In the genomic region with DNA sequence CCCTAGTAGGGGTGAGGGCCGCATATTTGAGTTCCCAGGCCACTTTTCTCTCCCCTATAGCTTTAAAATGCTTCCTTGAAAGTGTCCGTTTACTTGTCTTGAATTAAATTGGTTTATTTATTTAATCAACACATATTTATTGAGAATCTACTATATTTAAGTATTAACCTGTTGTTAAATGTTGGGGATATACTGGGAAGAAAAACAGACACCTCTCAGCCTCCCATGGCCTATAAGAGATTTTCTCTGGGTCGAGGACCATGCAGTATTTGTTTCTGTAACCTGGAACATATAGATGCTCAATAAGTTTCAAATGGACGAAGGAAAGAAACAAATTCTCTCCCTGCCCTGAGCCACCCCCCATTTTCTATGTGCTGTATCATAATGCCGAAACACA, we compare ENCODE assay signal across 7 cellular contexts.
A peak's percentile ranks its signal among the peaks of the same experiment; 100 is the strongest.
DNase-seq lines count a peak whose midpoint lies in the region; ATAC-seq lines count a peak whose summit lies in the region.

No MANE protein-coding gene starts in this region.

- H3K27me3 ChIP-seq in HUES48 (ENCODE audit: control insufficient read depth, insufficient read depth, low read length) = peaks cover 4% of the 10 kb centered on the region; the same call in 1 of the 2 replicates

- POLR2A ChIA-PET in activated CD8-positive, alpha-beta T cell treated with anti-CD3 and anti-CD28 coated beads, Interleukin-2, amount 10 ng/mL, durations not matched to agents 7 days and 5 days (lab: Charles Lee) = interaction anchor here (1.1 to 1.4 kb wide), 2 partner anchors 99 to 184 kb away, joined by 3 to 5 read pairs; a partner anchor contains a TSS

- peaks cover 15% of the 10 kb centered on the region for H3K4me1 ChIP-seq in HUES48 (ENCODE audit: control insufficient read depth, insufficient read depth, low read length)

- H3K9ac ChIP-seq in HUES48 (ENCODE audit: low read depth, low read length) = peak overlapping the region; percentile 85

- peak overlapping the region; percentile 92 for H3K4me3 Mint-ChIP-seq in activated CD8-positive, alpha-beta T cell treated with anti-CD3 and anti-CD28 coated beads, Interleukin-2, amount 10 ng/mL, durations not matched to agents 7 days and 5 days
- peak overlapping the region; percentile 89 to 90 for H3K4me3 Mint-ChIP-seq in stimulated activated naive B cell treated with anti-CD40 and anti-IgM and Interleukin-4, amounts not matched to agents 10 μg/mL and 1 μg/mL and 100 μg/mL, for 72 hours

- H3K27ac ChIP-seq in HUES48 (ENCODE audit: low read depth, low read length) = peak overlapping the region; percentile 81

- H3K9me3 Mint-ChIP-seq in activated CD8-positive, alpha-beta T cell treated with anti-CD3 and anti-CD28 coated beads, Interleukin-2, amount 10 ng/mL, durations not matched to agents 7 days and 5 days (ENCODE audit: insufficient read depth) = no peaks in the 10 kb centered on the region
- H3K9me3 Mint-ChIP-seq in stimulated activated naive B cell treated with anti-CD40 and anti-IgM and Interleukin-4, amounts not matched to agents 10 μg/mL and 1 μg/mL and 100 μg/mL, for 72 hours = no peaks in the 10 kb centered on the region

- H3K4me1 Mint-ChIP-seq in activated CD8-positive, alpha-beta T cell treated with anti-CD3 and anti-CD28 coated beads, Interleukin-2, amount 10 ng/mL, durations not matched to agents 7 days and 5 days (ENCODE audit: low read depth) = peaks cover 20% of the 10 kb centered on the region
- H3K4me1 Mint-ChIP-seq in stimulated activated naive B cell treated with anti-CD40 and anti-IgM and Interleukin-4, amounts not matched to agents 10 μg/mL and 1 μg/mL and 100 μg/mL, for 72 hours = peaks cover 11 to 18% of the 10 kb centered on the region in 2 donors

- H3K27me3 Mint-ChIP-seq in activated CD8-positive, alpha-beta T cell treated with anti-CD3 and anti-CD28 coated beads, Interleukin-2, amount 10 ng/mL, durations not matched to agents 7 days and 5 days (ENCODE audit: low read depth) = peaks cover 13% of the 10 kb centered on the region
- H3K27me3 Mint-ChIP-seq in stimulated activated naive B cell treated with anti-CD40 and anti-IgM and Interleukin-4, amounts not matched to agents 10 μg/mL and 1 μg/mL and 100 μg/mL, for 72 hours = peaks cover 4 to 15% of the 10 kb centered on the region in 2 donors

- H3K4me3 ChIP-seq in HUES48 (ENCODE audit: low read depth, low read length) (peak overlapping the region; percentile 74), iPS-18c (ENCODE audit: insufficient read depth, low read depth, low read length) (peak overlapping the region; percentile 69; the same call in 1 of the 2 replicates)

- ATAC-seq in activated CD8-positive, alpha-beta T cell treated with anti-CD3 and anti-CD28 coated beads, Interleukin-2, amount 10 ng/mL, durations not matched to agents 7 days and 5 days = no peak
- no peak for ATAC-seq in stimulated activated naive B cell treated with anti-CD40 and anti-IgM and Interleukin-4, amounts not matched to agents 10 μg/mL and 1 μg/mL and 100 μg/mL, for 72 hours (replicated peaks)
- ATAC-seq in HG03196 (IDR thresholded peaks at IDR 0.05; ENCODE audit: unreplicated experiment) = no peak

- CTCF ChIA-PET in activated CD8-positive, alpha-beta T cell treated with anti-CD3 and anti-CD28 coated beads, Interleukin-2, amount 10 ng/mL, durations not matched to agents 7 days and 5 days (lab: Charles Lee) = interaction anchor here (0.9 to 1.8 kb wide), 4 partner anchors 15 to 154 kb away, joined by 3 to 8 read pairs (median 5); no protein-coding TSS in a partner anchor

- peaks cover 4% of the 10 kb centered on the region for H3K36me3 Mint-ChIP-seq in activated CD8-positive, alpha-beta T cell treated with anti-CD3 and anti-CD28 coated beads, Interleukin-2, amount 10 ng/mL, durations not matched to agents 7 days and 5 days (ENCODE audit: low read depth)
- no peaks in the 10 kb centered on the region for H3K36me3 Mint-ChIP-seq in stimulated activated naive B cell treated with anti-CD40 and anti-IgM and Interleukin-4, amounts not matched to agents 10 μg/mL and 1 μg/mL and 100 μg/mL, for 72 hours

- H3K27ac Mint-ChIP-seq in activated CD8-positive, alpha-beta T cell treated with anti-CD3 and anti-CD28 coated beads, Interleukin-2, amount 10 ng/mL, durations not matched to agents 7 days and 5 days = peak overlapping the region; percentile 41
- peak overlapping the region; percentile 91 for H3K27ac Mint-ChIP-seq in stimulated activated naive B cell treated with anti-CD40 and anti-IgM and Interleukin-4, amounts not matched to agents 10 μg/mL and 1 μg/mL and 100 μg/mL, for 72 hours

- H3K9me3 ChIP-seq in HUES48 (ENCODE audit: control insufficient read depth, insufficient read depth, low read length) (no peaks in the 10 kb centered on the region), iPS-18c (ENCODE audit: control insufficient read depth, insufficient read depth, low read length) (peaks cover 4% of the 10 kb centered on the region)

- no peak for DNase-seq in activated CD8-positive, alpha-beta T cell treated with anti-CD3 and anti-CD28 coated beads, Interleukin-2, amount 10 ng/mL, durations not matched to agents 7 days and 5 days
- no peak for DNase-seq in stimulated activated naive B cell treated with anti-CD40 and anti-IgM and Interleukin-4, amounts not matched to agents 10 μg/mL and 1 μg/mL and 100 μg/mL, for 72 hours
- DNase-seq in NCI-H187 treated with DMSO at 0.1 percent for 48 hours (lab: John Stamatoyannopoulos, UW) (no peak), GM03348 (ENCODE audit: low spot score) (no peak)

- H3K36me3 ChIP-seq in HUES48 (ENCODE audit: control insufficient read depth, insufficient read depth, low read length) = no peaks in the 10 kb centered on the region
